ENCODE assay signal across 12 cellular contexts in genomic region chr15:78461171-78461881, GRCh38. TPM values are rescaled to one million over a fixed set of nuclear protein-coding genes. Genes with fewer than 3 reads are reported as not detected.
DNase-seq lines count a peak whose midpoint lies in the region; ATAC-seq and TF ChIP-seq lines count a peak whose summit lies in the region.
"Had no signal": no experiment of that assay in that cellular context is flagged by ENCODE, and none has a peak within 500 bp of the region (broad histone marks: within the 10 kb centered on the region; RNA-seq: fewer than 3 reads in every experiment).

No MANE protein-coding gene starts in this region.

- intact Hi-C loops in right lobe of liver (cut with DNase I) = no loop called here

- peaks cover 43 to 48% of the 10 kb centered on the region in 2 experiments for H3K36me3 ChIP-seq in HEK293 (ENCODE audit: control insufficient read depth in 2 of 2, insufficient read depth in 1 of 2, low read length in 2 of 2)
- peaks cover 0 to 34% (median 11%) of the 10 kb centered on the region in 4 donors for H3K36me3 ChIP-seq in right lobe of liver

- H3K9me3 ChIP-seq in HEK293 (ENCODE audit: control insufficient read depth, insufficient read depth, low read depth, low read length) = no peaks in the 10 kb centered on the region
- H3K9me3 ChIP-seq in right lobe of liver = no peaks in the 10 kb centered on the region

- 43% methylated on average over 3 of the region's 3 CpGs for WGBS in right lobe of liver (ENCODE audit: insufficient coverage, low coverage, low lambda C conversion rate, missing lambda C conversion rate)

- H3K4me1 ChIP-seq in HEK293 (ENCODE audit: control insufficient read depth, insufficient read depth, low read length) = peaks cover 18% of the 10 kb centered on the region
- peaks cover 0 to 20% (median 4%) of the 10 kb centered on the region in 4 donors for H3K4me1 ChIP-seq in right lobe of liver

- TF ChIP-seq POLR2A in right lobe of liver (IDR thresholded peaks at IDR 0.05) = no peak

- H3K27ac ChIP-seq in HEK293 (ENCODE audit: extremely low read depth, low read depth, low read length) (no peak overlapping the region), right lobe of liver (no peak overlapping the region)
- H3K27ac ChIP-seq: KMS-11 had no signal

- DNase-seq in Ammon's horn (ENCODE audit: low spot score) (peak; percentile 8), astrocyte of the spinal cord (ENCODE audit: low read depth, low spot score) (peak; percentile 13), right lobe of liver (no peak), cerebellar cortex (ENCODE audit: low spot score) (no peak), Kasumi-1 (lab: John Stamatoyannopoulos, UW) (no peak), NCI-H1694 (lab: John Stamatoyannopoulos, UW) (no peak)
- DNase-seq: NCI-H69; stimulated activated CD4-positive, alpha-beta T cell treated with anti-CD3 and anti-CD28 coated beads, Interleukin-2, amount 100 ng/mL, for 24 hours; substantia nigra had no signal

- POLR2A ChIA-PET in HEK293 (lab: Yijun Ruan, JAX) = interaction anchor here (1.4 kb wide), 1 partner anchor 162 kb away, joined by 3 read pairs; the partner anchor contains the start of gene SKIC8

- no peak overlapping the region for H3K4me3 ChIP-seq in HEK293 (ENCODE audit: low read depth, low read length)
- no peak overlapping the region for H3K4me3 ChIP-seq in astrocyte of the spinal cord (ENCODE audit: low read depth, low read length)
- no peak overlapping the region for H3K4me3 ChIP-seq in right lobe of liver

- H3K27me3 ChIP-seq in right lobe of liver = no peaks in the 10 kb centered on the region

- ATAC-seq in right lobe of liver (peak; percentile 16 to 65 (median 44)), GM21526 (IDR thresholded peaks at IDR 0.05; ENCODE audit: low FRiP score, unreplicated experiment) (no peak)

- CTCF ChIA-PET in HEK293 (lab: Yijun Ruan, JAX) = interaction anchor here (0.6 to 1.8 kb wide), 8 partner anchors 13 to 558 kb away, joined by 3 to 6 read pairs (median 4); no protein-coding TSS in a partner anchor

- in situ Hi-C loops in astrocyte of the spinal cord (cut with HindIII; ENCODE audit: low sequenced_read_pairs) = no loop called here

- no peak for TF ChIP-seq CTCF in HEK293 (tag by site-specific recombination; IDR thresholded peaks at IDR 0.05)
- no peak for TF ChIP-seq CTCF in astrocyte of the spinal cord (IDR thresholded peaks at IDR 0.05; ENCODE audit: low read depth, low read length)
- TF ChIP-seq CTCF in right lobe of liver (IDR thresholded peaks at IDR 0.05) = no peak

TF ChIP-seq in HEK293, 187 proteins besides CTCF, POLR2A, EP300 and RAD21:
- TF ChIP-seq KLF10 (tag by site-specific recombination; IDR thresholded peaks at IDR 0.05) = no peak
- TF ChIP-seq, protein P1, sequence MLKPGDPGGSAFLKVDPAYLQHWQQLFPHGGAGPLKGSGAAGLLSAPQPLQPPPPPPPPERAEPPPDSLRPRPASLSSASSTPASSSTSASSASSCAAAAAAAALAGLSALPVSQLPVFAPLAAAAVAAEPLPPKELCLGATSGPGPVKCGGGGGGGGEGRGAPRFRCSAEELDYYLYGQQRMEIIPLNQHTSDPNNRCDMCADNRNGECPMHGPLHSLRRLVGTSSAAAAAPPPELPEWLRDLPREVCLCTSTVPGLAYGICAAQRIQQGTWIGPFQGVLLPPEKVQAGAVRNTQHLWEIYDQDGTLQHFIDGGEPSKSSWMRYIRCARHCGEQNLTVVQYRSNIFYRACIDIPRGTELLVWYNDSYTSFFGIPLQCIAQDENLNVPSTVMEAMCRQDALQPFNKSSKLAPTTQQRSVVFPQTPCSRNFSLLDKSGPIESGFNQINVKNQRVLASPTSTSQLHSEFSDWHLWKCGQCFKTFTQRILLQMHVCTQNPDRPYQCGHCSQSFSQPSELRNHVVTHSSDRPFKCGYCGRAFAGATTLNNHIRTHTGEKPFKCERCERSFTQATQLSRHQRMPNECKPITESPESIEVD (tag by site-specific recombination; IDR thresholded peaks at IDR 0.05) = peak; percentile 8; the same call in 1 of the 2 replicates

RNA-seq across cellular contexts. Expression of gene IREB2, which starts 23.3 kb away (rescaled TPM):
- 10 to 100 TPM; 17.1 to 36.2 (median 25.6) TPM for total RNA-seq in right lobe of liver

RNA-seq across cellular contexts. Expression of gene HYKK, which starts 46.1 kb away (rescaled TPM):
- 1 to 10 TPM; 3.7 to 8.9 (median 5.2) TPM for total RNA-seq in right lobe of liver

Comparison
In these comparisons a context has a peak if more than half of its experiments do, and no peak if none do; other contexts are left out.
1. DNase-seq: peak in Ammon's horn (single experiment) and astrocyte of the spinal cord (single experiment); none in right lobe of liver (0 of 3), cerebellar cortex (single experiment), Kasumi-1 (0 of 2) and NCI-H1694 (single experiment).